In the genomic region with DNA sequence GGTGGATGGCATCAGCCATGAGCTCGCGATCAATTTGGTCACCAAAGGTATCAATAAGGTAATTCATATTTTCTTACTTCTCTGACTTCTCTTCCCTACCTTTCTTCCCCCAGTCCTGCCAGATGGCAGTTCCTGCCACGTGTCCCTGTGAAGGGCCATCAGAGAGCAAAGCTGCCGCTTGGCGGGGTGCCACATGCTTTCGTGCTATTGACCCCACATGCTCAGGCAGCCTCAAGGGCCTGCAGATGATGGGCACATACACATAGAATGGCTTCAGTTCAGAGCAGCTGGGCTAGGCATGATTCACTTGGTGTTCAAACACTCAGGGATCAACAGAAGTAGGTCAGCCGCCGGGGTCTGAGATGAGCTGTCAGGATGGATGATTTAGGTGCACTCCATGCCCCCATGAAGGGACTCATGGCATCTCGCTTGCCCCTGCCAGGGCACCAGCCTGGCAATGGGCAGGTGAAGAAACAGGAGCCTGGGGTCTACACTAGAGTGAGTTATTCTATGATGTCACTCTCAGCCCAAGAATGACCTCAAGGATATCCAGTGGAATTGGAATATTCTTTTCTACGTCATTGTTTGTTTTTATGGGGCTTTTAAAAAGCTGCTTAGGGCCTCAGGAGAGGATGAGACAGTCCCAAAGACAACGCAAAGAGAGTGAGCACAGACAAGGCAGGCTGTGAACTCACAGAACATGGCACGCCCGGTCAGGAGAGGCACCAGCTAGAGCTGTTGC, we compare ENCODE assay signal across 1 cellular context.
TF ChIP-seq lines count a peak whose summit lies in the region.

No MANE protein-coding gene starts in this region.

TF ChIP-seq in HepG2, 621 proteins besides CTCF, POLR2A, EP300 and RAD21 (continued from another document and continues in another):
- TF ChIP-seq MXD3 (CRISPR knock-in tag; IDR thresholded peaks at IDR 0.05), result no peak
- TF ChIP-seq, protein P1, sequence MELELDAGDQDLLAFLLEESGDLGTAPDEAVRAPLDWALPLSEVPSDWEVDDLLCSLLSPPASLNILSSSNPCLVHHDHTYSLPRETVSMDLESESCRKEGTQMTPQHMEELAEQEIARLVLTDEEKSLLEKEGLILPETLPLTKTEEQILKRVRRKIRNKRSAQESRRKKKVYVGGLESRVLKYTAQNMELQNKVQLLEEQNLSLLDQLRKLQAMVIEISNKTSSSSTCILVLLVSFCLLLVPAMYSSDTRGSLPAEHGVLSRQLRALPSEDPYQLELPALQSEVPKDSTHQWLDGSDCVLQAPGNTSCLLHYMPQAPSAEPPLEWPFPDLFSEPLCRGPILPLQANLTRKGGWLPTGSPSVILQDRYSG (CRISPR knock-in tag; IDR thresholded peaks at IDR 0.05), result no peak
- TF ChIP-seq PBX2 (CRISPR knock-in tag; IDR thresholded peaks at IDR 0.05), result no peak
- TF ChIP-seq ARID5B (CRISPR knock-in tag; IDR thresholded peaks at IDR 0.05), result peak; percentile 55
- TF ChIP-seq NR2F1 (CRISPR knock-in tag; IDR thresholded peaks at IDR 0.05), result peak in 1 of 2 experiments; percentile 42; a peak in 2 of 4 replicates
- TF ChIP-seq, protein P2, sequence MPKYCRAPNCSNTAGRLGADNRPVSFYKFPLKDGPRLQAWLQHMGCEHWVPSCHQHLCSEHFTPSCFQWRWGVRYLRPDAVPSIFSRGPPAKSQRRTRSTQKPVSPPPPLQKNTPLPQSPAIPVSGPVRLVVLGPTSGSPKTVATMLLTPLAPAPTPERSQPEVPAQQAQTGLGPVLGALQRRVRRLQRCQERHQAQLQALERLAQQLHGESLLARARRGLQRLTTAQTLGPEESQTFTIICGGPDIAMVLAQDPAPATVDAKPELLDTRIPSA (CRISPR knock-in tag; IDR thresholded peaks at IDR 0.05; ENCODE audit: borderline replicate concordance), result no peak
- TF ChIP-seq, protein P3, sequence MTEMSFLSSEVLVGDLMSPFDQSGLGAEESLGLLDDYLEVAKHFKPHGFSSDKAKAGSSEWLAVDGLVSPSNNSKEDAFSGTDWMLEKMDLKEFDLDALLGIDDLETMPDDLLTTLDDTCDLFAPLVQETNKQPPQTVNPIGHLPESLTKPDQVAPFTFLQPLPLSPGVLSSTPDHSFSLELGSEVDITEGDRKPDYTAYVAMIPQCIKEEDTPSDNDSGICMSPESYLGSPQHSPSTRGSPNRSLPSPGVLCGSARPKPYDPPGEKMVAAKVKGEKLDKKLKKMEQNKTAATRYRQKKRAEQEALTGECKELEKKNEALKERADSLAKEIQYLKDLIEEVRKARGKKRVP (CRISPR knock-in tag; IDR thresholded peaks at IDR 0.05), result peak in 1 of 2 experiments; percentile 42; a peak in 1 of 4 replicates
- no peak for TF ChIP-seq ZNF3 (CRISPR knock-in tag; IDR thresholded peaks at IDR 0.05)
- TF ChIP-seq KLF12 (CRISPR knock-in tag; IDR thresholded peaks at IDR 0.05; ENCODE audit: borderline replicate concordance), result no peak
- TF ChIP-seq ZNF770 (CRISPR knock-in tag; IDR thresholded peaks at IDR 0.05), result no peak
- peak; percentile 24 for TF ChIP-seq YY1 (IDR thresholded peaks at IDR 0.05; ENCODE audit: insufficient read depth, insufficient replicate concordance, low read depth, low read length)
- TF ChIP-seq, protein P4, sequence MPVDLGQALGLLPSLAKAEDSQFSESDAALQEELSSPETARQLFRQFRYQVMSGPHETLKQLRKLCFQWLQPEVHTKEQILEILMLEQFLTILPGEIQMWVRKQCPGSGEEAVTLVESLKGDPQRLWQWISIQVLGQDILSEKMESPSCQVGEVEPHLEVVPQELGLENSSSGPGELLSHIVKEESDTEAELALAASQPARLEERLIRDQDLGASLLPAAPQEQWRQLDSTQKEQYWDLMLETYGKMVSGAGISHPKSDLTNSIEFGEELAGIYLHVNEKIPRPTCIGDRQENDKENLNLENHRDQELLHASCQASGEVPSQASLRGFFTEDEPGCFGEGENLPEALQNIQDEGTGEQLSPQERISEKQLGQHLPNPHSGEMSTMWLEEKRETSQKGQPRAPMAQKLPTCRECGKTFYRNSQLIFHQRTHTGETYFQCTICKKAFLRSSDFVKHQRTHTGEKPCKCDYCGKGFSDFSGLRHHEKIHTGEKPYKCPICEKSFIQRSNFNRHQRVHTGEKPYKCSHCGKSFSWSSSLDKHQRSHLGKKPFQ (CRISPR knock-in tag; IDR thresholded peaks at IDR 0.05; ENCODE audit: insufficient replicate concordance), result no peak
- no peak for TF ChIP-seq ZNF441 (CRISPR knock-in tag; IDR thresholded peaks at IDR 0.05; ENCODE audit: borderline replicate concordance)
- no peak for TF ChIP-seq PHF8 (CRISPR knock-in tag; IDR thresholded peaks at IDR 0.05)
- no peak for TF ChIP-seq ZSCAN12 (CRISPR knock-in tag; IDR thresholded peaks at IDR 0.05)
- no peak for TF ChIP-seq DMTF1 (CRISPR knock-in tag; IDR thresholded peaks at IDR 0.05)
- TF ChIP-seq MIXL1 (CRISPR knock-in tag; IDR thresholded peaks at IDR 0.05), result no peak
- peak; percentile 36 for TF ChIP-seq MED8 (CRISPR knock-in tag; IDR thresholded peaks at IDR 0.05; ENCODE audit: insufficient replicate concordance)
- TF ChIP-seq ZNF589 (CRISPR knock-in tag; conservative IDR thresholded peaks at IDR 0.05), result no peak
- TF ChIP-seq SNAI1 (CRISPR knock-in tag; IDR thresholded peaks at IDR 0.05; ENCODE audit: borderline replicate concordance), result no peak
- no peak for TF ChIP-seq POLR2G (IDR thresholded peaks at IDR 0.05; ENCODE audit: low read depth, low read length)
- no peak for TF ChIP-seq PHF5A (CRISPR knock-in tag; IDR thresholded peaks at IDR 0.05; ENCODE audit: low read depth, unreplicated experiment)
- TF ChIP-seq, protein P5, sequence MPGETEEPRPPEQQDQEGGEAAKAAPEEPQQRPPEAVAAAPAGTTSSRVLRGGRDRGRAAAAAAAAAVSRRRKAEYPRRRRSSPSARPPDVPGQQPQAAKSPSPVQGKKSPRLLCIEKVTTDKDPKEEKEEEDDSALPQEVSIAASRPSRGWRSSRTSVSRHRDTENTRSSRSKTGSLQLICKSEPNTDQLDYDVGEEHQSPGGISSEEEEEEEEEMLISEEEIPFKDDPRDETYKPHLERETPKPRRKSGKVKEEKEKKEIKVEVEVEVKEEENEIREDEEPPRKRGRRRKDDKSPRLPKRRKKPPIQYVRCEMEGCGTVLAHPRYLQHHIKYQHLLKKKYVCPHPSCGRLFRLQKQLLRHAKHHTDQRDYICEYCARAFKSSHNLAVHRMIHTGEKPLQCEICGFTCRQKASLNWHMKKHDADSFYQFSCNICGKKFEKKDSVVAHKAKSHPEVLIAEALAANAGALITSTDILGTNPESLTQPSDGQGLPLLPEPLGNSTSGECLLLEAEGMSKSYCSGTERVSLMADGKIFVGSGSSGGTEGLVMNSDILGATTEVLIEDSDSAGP (CRISPR knock-in tag; IDR thresholded peaks at IDR 0.05; ENCODE audit: borderline replicate concordance), result peak; percentile 45; the same call in 1 of the 2 replicates
- no peak for TF ChIP-seq ZNF713 (CRISPR knock-in tag; IDR thresholded peaks at IDR 0.05)
- TF ChIP-seq ZFP36L1 (CRISPR knock-in tag; IDR thresholded peaks at IDR 0.05), result no peak
- TF ChIP-seq ZNF432 (CRISPR knock-in tag; IDR thresholded peaks at IDR 0.05; ENCODE audit: borderline replicate concordance), result no peak
- no peak for TF ChIP-seq KAT7 (CRISPR knock-in tag; IDR thresholded peaks at IDR 0.05; ENCODE audit: borderline replicate concordance)
- TF ChIP-seq RXRA (CRISPR knock-in tag; IDR thresholded peaks at IDR 0.05), result peak; percentile 88
- no peak for TF ChIP-seq ZNF850 (CRISPR knock-in tag; conservative IDR thresholded peaks at IDR 0.05)
- peak; percentile 63; the same call in 1 of the 2 replicates for TF ChIP-seq ZNF644 (CRISPR knock-in tag; IDR thresholded peaks at IDR 0.05; ENCODE audit: low read depth)
- TF ChIP-seq, protein P6, sequence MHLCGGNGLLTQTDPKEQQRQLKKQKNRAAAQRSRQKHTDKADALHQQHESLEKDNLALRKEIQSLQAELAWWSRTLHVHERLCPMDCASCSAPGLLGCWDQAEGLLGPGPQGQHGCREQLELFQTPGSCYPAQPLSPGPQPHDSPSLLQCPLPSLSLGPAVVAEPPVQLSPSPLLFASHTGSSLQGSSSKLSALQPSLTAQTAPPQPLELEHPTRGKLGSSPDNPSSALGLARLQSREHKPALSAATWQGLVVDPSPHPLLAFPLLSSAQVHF (CRISPR knock-in tag; IDR thresholded peaks at IDR 0.05), result no peak
- no peak for TF ChIP-seq ZNF12 (CRISPR knock-in tag; IDR thresholded peaks at IDR 0.05)
- TF ChIP-seq, protein P7, sequence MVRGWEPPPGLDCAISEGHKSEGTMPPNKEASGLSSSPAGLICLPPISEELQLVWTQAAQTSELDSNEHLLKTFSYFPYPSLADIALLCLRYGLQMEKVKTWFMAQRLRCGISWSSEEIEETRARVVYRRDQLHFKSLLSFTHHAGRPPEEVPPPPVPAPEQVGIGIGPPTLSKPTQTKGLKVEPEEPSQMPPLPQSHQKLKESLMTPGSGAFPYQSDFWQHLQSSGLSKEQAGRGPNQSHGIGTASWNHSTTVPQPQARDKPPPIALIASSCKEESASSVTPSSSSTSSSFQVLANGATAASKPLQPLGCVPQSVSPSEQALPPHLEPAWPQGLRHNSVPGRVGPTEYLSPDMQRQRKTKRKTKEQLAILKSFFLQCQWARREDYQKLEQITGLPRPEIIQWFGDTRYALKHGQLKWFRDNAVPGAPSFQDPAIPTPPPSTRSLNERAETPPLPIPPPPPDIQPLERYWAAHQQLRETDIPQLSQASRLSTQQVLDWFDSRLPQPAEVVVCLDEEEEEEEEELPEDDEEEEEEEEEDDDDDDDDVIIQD (CRISPR knock-in tag; IDR thresholded peaks at IDR 0.05; ENCODE audit: low read depth), result no peak
- 0 out of 2 replicates have a peak, but pooled peaks have one; percentile 24 for TF ChIP-seq MXD4 (CRISPR knock-in tag; IDR thresholded peaks at IDR 0.05)
- no peak for TF ChIP-seq ZNF672 (CRISPR knock-in tag; IDR thresholded peaks at IDR 0.05)
- no peak for TF ChIP-seq SALL2 (CRISPR knock-in tag; IDR thresholded peaks at IDR 0.05)
